8 cellular contexts compared by ENCODE assay signal in the genomic region with DNA sequence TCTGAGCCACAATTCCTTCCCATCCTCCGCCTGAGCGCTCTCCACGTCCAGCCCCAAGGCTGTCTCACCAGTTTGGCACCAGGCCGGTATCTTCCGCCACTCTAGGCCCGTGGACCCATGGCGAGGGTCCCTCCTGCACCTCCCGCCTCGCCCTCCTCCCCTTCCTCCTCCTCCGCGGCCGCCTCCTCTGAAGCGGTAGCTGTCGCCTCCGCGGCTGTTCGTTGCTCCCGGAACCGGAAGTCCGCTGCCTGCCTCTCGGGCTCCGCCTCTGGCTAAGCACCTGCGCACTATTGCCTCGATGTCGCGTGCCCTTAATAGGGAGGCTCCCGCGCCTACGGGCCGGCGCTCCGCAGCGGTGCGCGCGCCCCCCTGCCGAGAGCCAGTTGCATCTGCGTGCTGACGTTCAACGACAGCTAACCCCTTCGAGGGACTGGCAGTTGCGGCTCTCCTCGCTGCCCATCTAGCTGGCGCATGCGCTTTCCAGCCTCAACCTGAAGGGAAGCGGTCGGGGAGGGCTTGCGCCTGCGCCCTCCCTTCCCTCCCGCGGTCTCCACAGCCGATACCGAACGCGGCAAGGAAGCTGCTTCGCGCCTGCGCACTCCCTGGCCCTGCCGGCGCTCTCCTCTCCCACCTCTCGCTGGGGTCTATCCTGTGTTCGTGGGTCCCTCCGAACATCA. TPM values are rescaled to one million over a fixed set of nuclear protein-coding genes. Genes with fewer than 3 reads are reported as not detected.
DNase-seq lines count a peak whose midpoint lies in the region; ATAC-seq and TF ChIP-seq lines count a peak whose summit lies in the region.

A gene with protein sequence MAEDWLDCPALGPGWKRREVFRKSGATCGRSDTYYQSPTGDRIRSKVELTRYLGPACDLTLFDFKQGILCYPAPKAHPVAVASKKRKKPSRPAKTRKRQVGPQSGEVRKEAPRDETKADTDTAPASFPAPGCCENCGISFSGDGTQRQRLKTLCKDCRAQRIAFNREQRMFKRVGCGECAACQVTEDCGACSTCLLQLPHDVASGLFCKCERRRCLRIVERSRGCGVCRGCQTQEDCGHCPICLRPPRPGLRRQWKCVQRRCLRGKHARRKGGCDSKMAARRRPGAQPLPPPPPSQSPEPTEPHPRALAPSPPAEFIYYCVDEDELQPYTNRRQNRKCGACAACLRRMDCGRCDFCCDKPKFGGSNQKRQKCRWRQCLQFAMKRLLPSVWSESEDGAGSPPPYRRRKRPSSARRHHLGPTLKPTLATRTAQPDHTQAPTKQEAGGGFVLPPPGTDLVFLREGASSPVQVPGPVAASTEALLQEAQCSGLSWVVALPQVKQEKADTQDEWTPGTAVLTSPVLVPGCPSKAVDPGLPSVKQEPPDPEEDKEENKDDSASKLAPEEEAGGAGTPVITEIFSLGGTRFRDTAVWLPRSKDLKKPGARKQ (minus strand): TSS at position 229 of the 677 bp plus-strand sequence. CDS start 1,531 bp downstream, outside the sequence.

- DNase-seq in GM13976 (ENCODE audit: low spot score), result peak; percentile 98
- DNase-seq in NCI-H146 treated with DMSO at 0.1 percent for 48 hours (lab: John Stamatoyannopoulos, UW; ENCODE audit: unreplicated experiment), result peak; percentile 98
- peak; percentile 98 for DNase-seq in amniotic epithelial cell (ENCODE audit: low read depth)
- peak; percentile 97 to 99 (median 99) for DNase-seq in heart left ventricle
- DNase-seq in posterior cingulate gyrus, result peak; percentile 94 to 100 (median 97)
- peak; percentile 98 for DNase-seq in upper lobe of left lung

- WGBS in heart left ventricle, 4 donors, result 0 to 1% (median 0%) methylated on average over 23 to 63 of the region's 63 CpGs
- WGBS in upper lobe of left lung, 2 donors, result 0% methylated on average over 8 to 59 of the region's 63 CpGs

- in situ Hi-C loops in GM13976 (cut with MboI; ENCODE audit: low sequenced_read_pairs, unreplicated experiment), result loop anchor here (10.0 kb wide), 1 partner anchor 73 kb away; no protein-coding TSS in a partner anchor

- TF ChIP-seq CTCF in GM13976 (IDR thresholded peaks at IDR 0.05; ENCODE audit: borderline replicate concordance, control extremely low read depth, extremely low read depth, insufficient read depth, missing control alignments) (no peak), heart left ventricle (IDR thresholded peaks at IDR 0.05) (peak in 10 of 12 donors; percentile 23 to 61 (median 36)), upper lobe of left lung (IDR thresholded peaks at IDR 0.05) (peak in 4 of 6 experiments; percentile 59 to 81 (median 67))

- ATAC-seq in HG02870 (IDR thresholded peaks at IDR 0.05; ENCODE audit: unreplicated experiment) (peak; percentile 93), heart left ventricle (peak; percentile 96 to 97 (median 96)), upper lobe of left lung (ENCODE audit: low FRiP score in 2 of 2) (peak; percentile 96)

- TF ChIP-seq EP300 in upper lobe of left lung (IDR thresholded peaks at IDR 0.05), result peak in 1 of 4 donors; percentile 52

- H3K4me1 ChIP-seq in heart left ventricle (peaks cover 3 to 36% (median 23%) of the 10 kb centered on the region in 12 donors), upper lobe of left lung (peaks cover 22 to 37% (median 27%) of the 10 kb centered on the region in 4 donors)

- H3K27me3 ChIP-seq in heart left ventricle (no peaks in the 10 kb centered on the region), upper lobe of left lung (no peaks in the 10 kb centered on the region)

- H3K9me3 ChIP-seq in heart left ventricle (no peaks in the 10 kb centered on the region), upper lobe of left lung (no peaks in the 10 kb centered on the region)

- H3K27ac ChIP-seq in heart left ventricle (peak within 1 kb of the TSS; percentile 41 to 96 (median 92)), upper lobe of left lung (peak within 1 kb of the TSS; percentile 86 to 98 (median 94))

- peaks cover 0 to 68% (median 49%) of the 10 kb centered on the region in 9 donors for H3K36me3 ChIP-seq in heart left ventricle
- peaks cover 13 to 61% (median 43%) of the 10 kb centered on the region in 4 donors for H3K36me3 ChIP-seq in upper lobe of left lung

- H3K4me3 ChIP-seq in heart left ventricle (peak within 1 kb of the TSS; percentile 62 to 99 (median 87)), upper lobe of left lung (peak within 1 kb of the TSS; percentile 47 to 87 (median 72))

- intact Hi-C loops in T-helper 1 cell treated with Interleukin-12 subunit alpha and Interleukin-12 subunit beta and Interleukin-4 antibody, amounts not matched to agents 30 ng/mL and 1 ng/mL, for 36 hours (cut with micrococcal nuclease), result loop anchor here (1.0 to 10.0 kb wide), 10 partner anchors 15 to 915 kb away; a partner anchor contains a TSS
- intact Hi-C loops in heart left ventricle (cut with DNase I) (loop anchor here in 7 of 10 donors (1.0 to 10.0 kb wide), 9 partner anchors 13 to 787 kb away; a partner anchor contains a TSS), posterior cingulate gyrus (cut with DNase I) (loop anchor here (10.0 kb wide), 1 partner anchor 743 kb away; no protein-coding TSS in a partner anchor)

- TF ChIP-seq POLR2A in heart left ventricle (IDR thresholded peaks at IDR 0.05) (peak in 1 of 2 donors; percentile 79), upper lobe of left lung (IDR thresholded peaks at IDR 0.05) (peak in 3 of 4 donors; percentile 79 to 96 (median 86))

RNA-seq across cellular contexts. Expression of the gene that starts here (rescaled TPM):
- total RNA-seq in T-helper 1 cell treated with Interleukin-12 subunit alpha and Interleukin-12 subunit beta and Interleukin-4 antibody, amounts not matched to agents 30 ng/mL and 1 ng/mL, for 36 hours, result 100 and 111 TPM in 2 replicates
- 10 to 100 TPM; 43.9 to 87.7 (median 51.4) TPM for total RNA-seq in heart left ventricle
- 10 to 100 TPM; 22.4 to 70.7 TPM for polyA plus RNA-seq in heart left ventricle
- total RNA-seq in upper lobe of left lung, result 100 to 1,000 TPM in 1 of 6 donors, 10 to 100 TPM in 5; 57.6 to 150 (median 72.9) TPM

Comparison
In these comparisons a context has a peak if more than half of its experiments do, and no peak if none do; other contexts are left out.
1. Peak in every context shown above with its lines: DNase-seq, ATAC-seq, H3K4me3 ChIP-seq and H3K27ac ChIP-seq.